Comparison of ENCODE assay signal across 1 cellular context in genomic region chr1:154607748-154608521, GRCh38.
TF ChIP-seq lines count a peak whose summit lies in the region.

TSS of gene ADAR (minus strand) at chr1:154608186. CDS start at chr1:154608006, 180 bp downstream.

TF ChIP-seq in HEK293, 187 proteins besides CTCF, POLR2A, EP300 and RAD21 (continued from another document and continues in another):
- TF ChIP-seq REST (tag by site-specific recombination; IDR thresholded peaks at IDR 0.05): 0 out of 2 replicates have a peak, but pooled peaks have one; percentile 13
- TF ChIP-seq ZNF394 (tag by site-specific recombination; IDR thresholded peaks at IDR 0.05; ENCODE audit: borderline replicate concordance): peak; percentile 90
- no peak for TF ChIP-seq ATF2 (tag by site-specific recombination; IDR thresholded peaks at IDR 0.05; ENCODE audit: low read depth)
- TF ChIP-seq ZNF19 (tag by site-specific recombination; IDR thresholded peaks at IDR 0.05; ENCODE audit: low read depth): no peak
- TF ChIP-seq GLI2 (tag by site-specific recombination; IDR thresholded peaks at IDR 0.05; ENCODE audit: borderline replicate concordance, low read depth): no peak
- TF ChIP-seq REPIN1 (tag by site-specific recombination; IDR thresholded peaks at IDR 0.05; ENCODE audit: low read depth): no peak
- TF ChIP-seq ZNF169 (tag by site-specific recombination; IDR thresholded peaks at IDR 0.05): no peak
- TF ChIP-seq ZNF416 (tag by site-specific recombination; IDR thresholded peaks at IDR 0.05): no peak
- TF ChIP-seq ZNF311 (tag by site-specific recombination; IDR thresholded peaks at IDR 0.05; ENCODE audit: borderline replicate concordance): no peak
- TF ChIP-seq ZBTB21 (tag by site-specific recombination; IDR thresholded peaks at IDR 0.05): 0 out of 2 replicates have a peak, but pooled peaks have one; percentile 36
- no peak for TF ChIP-seq ZNF112 (tag by site-specific recombination; IDR thresholded peaks at IDR 0.05)
- TF ChIP-seq ZNF2 (tag by site-specific recombination; IDR thresholded peaks at IDR 0.05): peak; percentile 36
- no peak for TF ChIP-seq ZNF248 (tag by site-specific recombination; IDR thresholded peaks at IDR 0.05)
- peak; percentile 78 for TF ChIP-seq ZNF341 (tag by site-specific recombination; IDR thresholded peaks at IDR 0.05; ENCODE audit: low read depth)
- no peak for TF ChIP-seq ZNF18 (tag by site-specific recombination; IDR thresholded peaks at IDR 0.05)
- TF ChIP-seq ZBTB44 (tag by site-specific recombination; IDR thresholded peaks at IDR 0.05): no peak
- no peak for TF ChIP-seq ZNF658 (tag by site-specific recombination; IDR thresholded peaks at IDR 0.05)
- no peak for TF ChIP-seq OVOL3 (tag by site-specific recombination; IDR thresholded peaks at IDR 0.05)
- TF ChIP-seq KLF7 (tag by site-specific recombination; IDR thresholded peaks at IDR 0.05; ENCODE audit: borderline replicate concordance): no peak
- TF ChIP-seq ZNF354C (tag by site-specific recombination; IDR thresholded peaks at IDR 0.05; ENCODE audit: borderline replicate concordance, low read depth): no peak
- no peak for TF ChIP-seq TCF7L2 (IDR thresholded peaks at IDR 0.05; ENCODE audit: borderline replicate concordance, low read depth, low read length)
- TF ChIP-seq PRDM6 (tag by site-specific recombination; IDR thresholded peaks at IDR 0.05): no peak
- no peak for TF ChIP-seq FEZF1 (tag by site-specific recombination; IDR thresholded peaks at IDR 0.05)
- no peak for TF ChIP-seq ZNF513 (tag by site-specific recombination; IDR thresholded peaks at IDR 0.05)
- no peak for TF ChIP-seq ZNF514 (tag by site-specific recombination; IDR thresholded peaks at IDR 0.05)
- TF ChIP-seq YY1 (tag by site-specific recombination; IDR thresholded peaks at IDR 0.05): peak; percentile 75
- TF ChIP-seq ZNF768 (tag by site-specific recombination; IDR thresholded peaks at IDR 0.05): no peak
- TF ChIP-seq ZNF221 (tag by site-specific recombination; IDR thresholded peaks at IDR 0.05; ENCODE audit: borderline replicate concordance): no peak
- peak; percentile 79 for TF ChIP-seq ZNF488 (tag by site-specific recombination; IDR thresholded peaks at IDR 0.05)
- no peak for TF ChIP-seq AEBP2 (tag by site-specific recombination; IDR thresholded peaks at IDR 0.05; ENCODE audit: borderline replicate concordance)
- TF ChIP-seq ZNF280C (tag by site-specific recombination; IDR thresholded peaks at IDR 0.05): no peak
- TF ChIP-seq ZNF530 (tag by site-specific recombination; IDR thresholded peaks at IDR 0.05; ENCODE audit: low read depth): no peak
- TF ChIP-seq ZBTB17 (tag by site-specific recombination; IDR thresholded peaks at IDR 0.05): 0 out of 2 replicates have a peak, but pooled peaks have one; percentile 51
- TF ChIP-seq ZNF274 (IDR thresholded peaks at IDR 0.05; ENCODE audit: low read length): no peak
- TF ChIP-seq ZNF274 (tag by site-specific recombination; IDR thresholded peaks at IDR 0.05; ENCODE audit: borderline replicate concordance): no peak
- TF ChIP-seq KLF10 (tag by site-specific recombination; IDR thresholded peaks at IDR 0.05): no peak
- TF ChIP-seq GLI4 (tag by site-specific recombination; IDR thresholded peaks at IDR 0.05): no peak
- peak; percentile 93 for TF ChIP-seq ZSCAN30 (tag by site-specific recombination; IDR thresholded peaks at IDR 0.05)
- no peak for TF ChIP-seq KLF17 (tag by site-specific recombination; IDR thresholded peaks at IDR 0.05)
- TF ChIP-seq ZNF266 (tag by site-specific recombination; IDR thresholded peaks at IDR 0.05; ENCODE audit: low read depth): no peak
- 0 out of 2 replicates have a peak, but pooled peaks have one; percentile 26 for TF ChIP-seq ZNF677 (tag by site-specific recombination; IDR thresholded peaks at IDR 0.05)
- TF ChIP-seq ZBTB1 (tag by site-specific recombination; IDR thresholded peaks at IDR 0.05): peak; percentile 57; the same call in 1 of the 2 replicates
- TF ChIP-seq ZNF645 (tag by site-specific recombination; IDR thresholded peaks at IDR 0.05): no peak
